In the genomic region with DNA sequence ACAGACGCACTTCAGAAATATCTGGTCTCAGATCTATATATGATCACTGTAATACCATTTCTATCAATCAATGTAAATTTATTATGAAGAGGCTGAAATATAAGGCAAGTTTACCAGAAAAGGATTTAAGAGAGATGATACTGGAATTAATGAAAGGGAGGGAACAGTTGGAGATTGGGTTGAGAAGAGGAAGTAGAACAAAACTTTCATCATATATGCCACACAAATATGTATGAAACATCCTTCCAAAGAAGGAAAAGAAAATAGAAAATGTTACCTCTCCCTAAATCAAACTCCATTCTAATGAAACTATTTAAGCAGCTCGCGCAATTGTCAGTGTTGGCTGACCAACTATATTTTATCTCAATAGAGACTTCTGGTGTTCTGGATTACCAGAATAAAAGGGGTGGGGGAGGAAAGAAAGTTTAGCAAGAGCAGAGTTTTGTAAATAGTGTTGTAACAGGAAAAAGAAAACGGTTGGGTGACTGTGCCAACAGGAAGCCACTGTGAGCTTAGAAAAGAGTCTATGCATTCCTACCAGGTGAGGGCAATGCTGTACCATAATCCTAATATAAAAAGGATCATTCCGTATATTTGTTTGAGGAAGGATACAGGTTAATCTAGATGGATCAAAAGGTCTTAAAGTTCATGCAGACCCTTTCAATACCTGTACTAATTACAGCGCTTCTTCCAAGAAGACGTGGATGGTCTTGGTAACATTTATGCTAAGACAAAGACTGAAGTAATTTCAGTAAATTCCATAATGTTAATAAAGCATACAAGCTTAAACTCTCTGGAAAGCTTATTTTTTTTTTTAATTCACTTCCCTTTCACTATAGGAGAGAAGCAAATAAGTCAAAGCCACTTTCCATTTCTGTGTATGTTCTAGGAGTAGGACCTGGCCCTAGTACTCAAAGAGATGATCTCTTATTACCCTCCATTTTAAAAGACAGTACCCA, we compare ENCODE assay signal across 8 cellular contexts. TPM values are rescaled to one million over a fixed set of nuclear protein-coding genes. Genes with fewer than 3 reads are reported as not detected.
DNase-seq lines count a peak whose midpoint lies in the region; ATAC-seq, FAIRE-seq and TF ChIP-seq lines count a peak whose summit lies in the region.

No MANE protein-coding gene starts in this region.

- intact Hi-C loops in spleen (cut with DNase I; ENCODE audit: low total_unique reads), result no loop called here

- H3K27me3 ChIP-seq in spleen (replicated peaks in 1 of 7), result no peaks in the 10 kb centered on the region

- TF ChIP-seq CTCF in AG04449 (IDR thresholded peaks at IDR 0.05; ENCODE audit: insufficient read depth, low read length, missing control alignments), result peak; percentile 32
- peak; percentile 49 to 83 (median 66) for TF ChIP-seq CTCF in spleen (IDR thresholded peaks at IDR 0.05 in 8 of 11, conservative IDR thresholded peaks at IDR 0.05 in 3 of 11)

- ATAC-seq in HG02884 (IDR thresholded peaks at IDR 0.05; ENCODE audit: unreplicated experiment), result no peak

- peaks cover 4 to 99% (median 52%) of the 10 kb centered on the region in 6 donors for H3K36me3 ChIP-seq in spleen

- no peak for DNase-seq in AG04449 (ENCODE audit: low read depth, low spot score)
- no peak for DNase-seq in GM12891 (ENCODE audit: insufficient read length, low spot score)
- peak; percentile 63 for DNase-seq in NCI-H226
- DNase-seq in activated naive CD8-positive, alpha-beta T cell treated with anti-CD3 and anti-CD28 coated beads for 36 hours, result no peak
- DNase-seq in hepatic stellate cell (ENCODE audit: low spot score), result peak; percentile 38
- no peak for DNase-seq in spleen
- DNase-seq in NCI-H146 (lab: John Stamatoyannopoulos, UW), result no peak

- FAIRE-seq in GM12891 (lab: Jason Lieb, UNC), result peak; percentile 50

- H3K27ac ChIP-seq in spleen, result peak overlapping the region; percentile 44 to 85 (median 84)

- peak overlapping the region; percentile 74 for H3K27ac Mint-ChIP-seq in activated naive CD8-positive, alpha-beta T cell treated with anti-CD3 and anti-CD28 coated beads for 36 hours

- no peaks in the 10 kb centered on the region for H3K27me3 Mint-ChIP-seq in activated naive CD8-positive, alpha-beta T cell treated with anti-CD3 and anti-CD28 coated beads for 36 hours

- no peak overlapping the region for H3K4me3 Mint-ChIP-seq in activated naive CD8-positive, alpha-beta T cell treated with anti-CD3 and anti-CD28 coated beads for 36 hours

- peaks cover 11 to 46% (median 24%) of the 10 kb centered on the region in 6 donors for H3K4me1 ChIP-seq in spleen

- peaks cover 9% of the 10 kb centered on the region for H3K9me3 Mint-ChIP-seq in activated naive CD8-positive, alpha-beta T cell treated with anti-CD3 and anti-CD28 coated beads for 36 hours

- TF ChIP-seq POLR2A in GM12891 (IDR thresholded peaks at IDR 0.05; ENCODE audit: low read depth, low read length) (no peak), spleen (IDR thresholded peaks at IDR 0.05) (no peak)

- 24 to 36% (median 31%) methylated on average over 7 of the region's 7 CpGs for WGBS in spleen, 5 donors

- H3K9me3 ChIP-seq in spleen, result peaks cover 3 to 26% (median 24%) of the 10 kb centered on the region in 8 donors

- H3K4me1 Mint-ChIP-seq in activated naive CD8-positive, alpha-beta T cell treated with anti-CD3 and anti-CD28 coated beads for 36 hours, result peaks cover 11% of the 10 kb centered on the region

- peaks cover 54% of the 10 kb centered on the region for H3K36me3 Mint-ChIP-seq in activated naive CD8-positive, alpha-beta T cell treated with anti-CD3 and anti-CD28 coated beads for 36 hours

- H3K4me3 ChIP-seq in AG04449 (ENCODE audit: low read depth, low read length) (no peak overlapping the region), spleen (peak overlapping the region in 1 of 8 donors; percentile 26)

- POLR2A ChIA-PET in AG04449 (lab: Yijun Ruan, JAX), result no interaction called here

- CTCF ChIA-PET in AG04449 (lab: Yijun Ruan, JAX), result interaction anchor here (0.6 to 3.4 kb wide), 15 partner anchors 9 to 913 kb away, joined by 3 to 15 read pairs (median 3); a partner anchor contains a TSS

TF ChIP-seq in GM12891, 5 proteins besides CTCF, POLR2A, EP300 and RAD21:
- TF ChIP-seq POU2F2 (IDR thresholded peaks at IDR 0.05; ENCODE audit: low read depth, low read length), result no peak
- TF ChIP-seq POLR2AphosphoS5 (IDR thresholded peaks at IDR 0.05; ENCODE audit: low read depth, low read length), result no peak
- TF ChIP-seq SPI1 (IDR thresholded peaks at IDR 0.05; ENCODE audit: low read depth, low read length), result no peak
- TF ChIP-seq TAF1 (IDR thresholded peaks at IDR 0.05; ENCODE audit: low read depth, low read length), result no peak
- no peak for TF ChIP-seq PAX5 (IDR thresholded peaks at IDR 0.05; ENCODE audit: insufficient read depth, low read length, severe bottlenecking)

RNA-seq across cellular contexts. Expression of a gene that starts 14.5 kb away (rescaled TPM):
- polyA plus RNA-seq in GM12891 (2012; ENCODE audit: low read depth, missing spikeins), result 36.5 TPM
- 10 to 100 TPM; 51.7 to 56.0 TPM for total RNA-seq in activated naive CD8-positive, alpha-beta T cell treated with anti-CD3 and anti-CD28 coated beads for 36 hours
- total RNA-seq in spleen, result 10 to 100 TPM in 4 of 7 donors, 1 to 10 TPM in 3; 6.5 to 21.7 (median 16.9) TPM
- polyA plus RNA-seq in spleen, result 10 to 100 TPM; 13.9 to 21.1 (median 19.1) TPM

RNA-seq across cellular contexts. Expression of a gene that starts 24.7 kb away (rescaled TPM):
- 61.8 TPM for polyA plus RNA-seq in GM12891 (2012; ENCODE audit: low read depth, missing spikeins)
- 10 to 100 TPM; 38.8 to 39.4 TPM for total RNA-seq in activated naive CD8-positive, alpha-beta T cell treated with anti-CD3 and anti-CD28 coated beads for 36 hours
- 100 to 1,000 TPM; 114 to 257 (median 134) TPM for total RNA-seq in spleen
- polyA plus RNA-seq in spleen, result 100 to 1,000 TPM in 2 of 3 donors, 10 to 100 TPM in 1; 93.4 to 132 (median 125) TPM

RNA-seq across cellular contexts. Expression of a gene that starts 43.9 kb away (rescaled TPM):
- polyA plus RNA-seq in GM12891 (2012; ENCODE audit: low read depth, missing spikeins), result 4.9 TPM
- under 1 TPM; 0.30 to 0.33 TPM for total RNA-seq in activated naive CD8-positive, alpha-beta T cell treated with anti-CD3 and anti-CD28 coated beads for 36 hours
- total RNA-seq in spleen, result 100 to 1,000 TPM in 2 of 7 donors, 10 to 100 TPM in 5; 39.0 to 157 (median 79.6) TPM
- polyA plus RNA-seq in spleen, result 1 to 10 TPM; 4.4 to 9.4 (median 5.7) TPM

Comparison
In these comparisons a context has a peak if more than half of its experiments do, and no peak if none do; other contexts are left out.
1. DNase-seq: peak in NCI-H226 (single experiment) and hepatic stellate cell (single experiment); none in AG04449 (single experiment), GM12891 (single experiment), activated naive CD8-positive, alpha-beta T cell treated with anti-CD3 and anti-CD28 coated beads for 36 hours (single experiment), spleen (single experiment) and NCI-H146 (single experiment).
2. RNA of a gene that starts 43.9 kb away (total RNA-seq): 39.0 to 157 TPM in spleen; 0.30 to 0.33 TPM in activated naive CD8-positive, alpha-beta T cell treated with anti-CD3 and anti-CD28 coated beads for 36 hours; every median in the first group is over 10 times any median in the second.